1 cellular context compared by ENCODE assay signal in the genomic region with DNA sequence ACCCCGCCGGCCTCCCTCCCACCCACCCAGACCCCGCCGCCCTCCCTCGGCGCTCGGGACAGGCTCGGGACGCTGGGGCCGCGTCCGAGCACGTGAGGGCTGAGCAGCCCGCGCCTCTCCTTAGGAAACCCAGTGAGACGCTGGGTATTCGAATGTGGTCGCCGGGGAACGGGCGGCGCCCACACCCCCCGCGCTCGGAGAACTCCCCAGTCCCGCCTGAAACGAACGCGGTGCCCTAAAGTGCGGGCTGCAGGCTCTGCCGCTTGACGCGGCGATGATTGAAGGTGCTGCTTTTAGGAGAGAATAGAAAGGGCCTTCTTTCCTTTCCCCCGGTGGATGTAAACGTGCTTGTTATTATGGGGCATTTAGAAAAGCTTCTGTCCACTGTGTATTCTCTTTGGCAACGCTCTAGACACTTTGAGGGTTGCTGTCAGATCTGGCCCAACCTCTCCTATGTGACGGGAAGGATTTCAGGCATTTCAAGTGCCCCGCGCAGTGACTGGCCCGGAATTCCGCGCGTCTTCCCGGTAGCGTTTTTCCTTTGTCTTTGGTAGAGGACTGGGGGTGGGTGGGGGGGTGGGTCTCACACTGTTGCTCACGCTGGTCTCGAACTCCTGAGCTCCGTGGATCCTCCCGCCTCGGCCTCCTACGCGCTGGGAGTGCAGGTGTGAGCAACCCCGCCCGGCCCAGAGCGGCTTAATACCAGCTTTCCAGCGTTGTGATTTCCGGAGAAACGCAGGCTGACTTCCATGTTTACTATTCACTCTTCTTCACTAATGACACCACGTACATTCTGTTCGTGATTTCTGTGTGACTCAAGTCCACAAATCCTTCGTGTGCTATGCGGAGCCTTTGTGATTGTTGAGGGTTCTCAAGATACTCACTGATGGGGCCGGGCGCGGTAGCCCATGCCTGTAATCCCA.
TF ChIP-seq lines count a peak whose summit lies in the region.

No MANE protein-coding gene starts in this region.

TF ChIP-seq in SK-N-SH, 30 proteins besides CTCF, POLR2A, EP300 and RAD21 (continued from another document):
- TF ChIP-seq, protein P1, sequence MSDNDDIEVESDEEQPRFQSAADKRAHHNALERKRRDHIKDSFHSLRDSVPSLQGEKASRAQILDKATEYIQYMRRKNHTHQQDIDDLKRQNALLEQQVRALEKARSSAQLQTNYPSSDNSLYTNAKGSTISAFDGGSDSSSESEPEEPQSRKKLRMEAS (IDR thresholded peaks at IDR 0.05; ENCODE audit: low read depth) = peak; percentile 54; the same call in 1 of the 2 replicates
